15 cellular contexts compared by ENCODE assay signal in genomic region chr1:188228623-188229022, GRCh38.
"Had no signal": no experiment of that assay in that cellular context is flagged by ENCODE, and none has a peak within 500 bp of the region (broad histone marks: within the 10 kb centered on the region; RNA-seq: fewer than 3 reads in every experiment).

No MANE protein-coding gene starts in this region.

- DNase-seq: foreskin fibroblast; left colon; natural killer cell; posterior cingulate gyrus; stimulated activated CD4-positive, alpha-beta T cell treated with anti-CD3 and anti-CD28 coated beads, Interleukin-15, amount 100 ng/mL, for 24 hours; stimulated activated CD4-positive, alpha-beta T cell treated with anti-CD3 and anti-CD28 coated beads, Interleukin-1b, Interleukin-23, amount 100 ng/mL, for 48 hours; stimulated activated CD4-positive, alpha-beta T cell treated with anti-CD3 and anti-CD28 coated beads, Interleukin-4, amount 100 ng/mL, for 24 hours; tibial artery; upper lobe of left lung; uterus had no signal

- H3K9me3 ChIP-seq: upper lobe of left lung, uterus had no signal

- H3K36me3 ChIP-seq: spleen, tibial artery, upper lobe of left lung, uterus had no signal

- H3K27ac ChIP-seq: spleen, tibial artery, upper lobe of left lung, uterus had no signal

- H3K4me1 ChIP-seq: spleen, tibial artery, upper lobe of left lung, uterus had no signal

- H3K4me3 ChIP-seq: mucosa of descending colon, spleen, tibial artery, upper lobe of left lung, uterus had no signal

- H3K27me3 ChIP-seq: spleen, tibial artery, upper lobe of left lung, uterus had no signal

- FAIRE-seq: endothelial cell of umbilical vein had no signal

- ATAC-seq: left colon; mucosa of descending colon; natural killer cell; sciatic nerve; stimulated activated memory B cell treated with anti-CD40 and anti-IgM and Interleukin-4, amounts not matched to agents 10 μg/mL and 1 μg/mL and 100 μg/mL, for 72 hours had no signal
